ENCODE assay signal across 17 cellular contexts in genomic region chr3:15449489-15449888, GRCh38. TPM values are rescaled to one million over a fixed set of nuclear protein-coding genes. Genes with fewer than 3 reads are reported as not detected.
DNase-seq lines count a peak whose midpoint lies in the region; ATAC-seq and TF ChIP-seq lines count a peak whose summit lies in the region.
"Had no signal": no experiment of that assay in that cellular context is flagged by ENCODE, and none has a peak within 500 bp of the region (broad histone marks: within the 10 kb centered on the region; RNA-seq: fewer than 3 reads in every experiment).

No MANE protein-coding gene starts in this region.

- ATAC-seq in natural killer cell (no peak), GM18505 (IDR thresholded peaks at IDR 0.05; ENCODE audit: unreplicated experiment) (no peak)
- ATAC-seq in natural killer cell treated with Interleukin-12 subunit alpha and Interleukin-12 subunit beta and Interleukin-15 and Interleukin-18, amount 100 ng/mL, for 72 hours, result no peak
- ATAC-seq in activated T-helper 17 cell treated with anti-CD3 and anti-CD28 coated beads, Interleukin-2, amount 50 U/mL, for 72 hours (replicated peaks), result no peak
- ATAC-seq: CD8-positive, alpha-beta T cell; GM12878; GM23338; HCT116 had no signal

- H3K4me1 Mint-ChIP-seq in natural killer cell, result peaks cover 33% of the 10 kb centered on the region in 2 donors
- H3K4me1 Mint-ChIP-seq in natural killer cell treated with Interleukin-12 subunit alpha and Interleukin-12 subunit beta and Interleukin-15 and Interleukin-18, amount 100 ng/mL, for 72 hours (ENCODE audit: low read depth in 2 of 2), result peaks cover 20 to 37% of the 10 kb centered on the region in 2 donors
- H3K4me1 Mint-ChIP-seq in activated T-helper 17 cell treated with anti-CD3 and anti-CD28 coated beads, Interleukin-2, amount 50 U/mL, for 72 hours, result no peaks in the 10 kb centered on the region
- H3K4me1 Mint-ChIP-seq in immature natural killer cell, result peaks cover 31 to 42% of the 10 kb centered on the region in 2 donors
- H3K4me1 Mint-ChIP-seq: GM23338 had no signal

- intact Hi-C loops in natural killer cell (cut with micrococcal nuclease), result no loop called here

- H3K36me3 Mint-ChIP-seq in natural killer cell, result no peaks in the 10 kb centered on the region
- no peaks in the 10 kb centered on the region for H3K36me3 Mint-ChIP-seq in natural killer cell treated with Interleukin-12 subunit alpha and Interleukin-12 subunit beta and Interleukin-15 and Interleukin-18, amount 100 ng/mL, for 72 hours
- peaks cover 12% of the 10 kb centered on the region for H3K36me3 Mint-ChIP-seq in activated T-helper 17 cell treated with anti-CD3 and anti-CD28 coated beads, Interleukin-2, amount 50 U/mL, for 72 hours (ENCODE audit: low read depth)
- peaks cover 4 to 27% (median 16%) of the 10 kb centered on the region in 3 donors for H3K36me3 Mint-ChIP-seq in immature natural killer cell

- peak overlapping the region; percentile 88 to 90 for H3K27ac Mint-ChIP-seq in natural killer cell
- H3K27ac Mint-ChIP-seq in natural killer cell treated with Interleukin-12 subunit alpha and Interleukin-12 subunit beta and Interleukin-15 and Interleukin-18, amount 100 ng/mL, for 72 hours, result peak overlapping the region in 1 of 2 donors; percentile 91
- peak overlapping the region; percentile 21 for H3K27ac Mint-ChIP-seq in activated T-helper 17 cell treated with anti-CD3 and anti-CD28 coated beads, Interleukin-2, amount 50 U/mL, for 72 hours
- peak overlapping the region; percentile 30 to 92 (median 80) for H3K27ac Mint-ChIP-seq in immature natural killer cell
- H3K27ac Mint-ChIP-seq: CD8-positive, alpha-beta T cell; GM23338; H9 had no signal

- TF ChIP-seq POLR2A in GM18505 (IDR thresholded peaks at IDR 0.05; ENCODE audit: borderline replicate concordance, extremely low read depth, insufficient read depth, insufficient read length), result no peak

- DNase-seq in natural killer cell (no peak), immature natural killer cell (no peak), germinal center (ENCODE audit: low spot score) (no peak)
- DNase-seq in natural killer cell treated with Interleukin-12 subunit alpha and Interleukin-12 subunit beta and Interleukin-15 and Interleukin-18, amount 100 ng/mL, for 72 hours (ENCODE audit: low spot score), result no peak
- DNase-seq in stimulated activated CD4-positive, alpha-beta T cell treated with anti-CD3 and anti-CD28 coated beads, Interleukin-4, amount 100 ng/mL, for 1 hour, result no peak
- DNase-seq: C1 segment of cervical spinal cord; Caco-2; CD8-positive, alpha-beta T cell; DMS153; EL; GDM1; H9 had no signal

- H3K4me3 Mint-ChIP-seq in natural killer cell, result peak overlapping the region; percentile 40
- H3K4me3 Mint-ChIP-seq in natural killer cell treated with Interleukin-12 subunit alpha and Interleukin-12 subunit beta and Interleukin-15 and Interleukin-18, amount 100 ng/mL, for 72 hours, result no peak overlapping the region
- H3K4me3 Mint-ChIP-seq in activated T-helper 17 cell treated with anti-CD3 and anti-CD28 coated beads, Interleukin-2, amount 50 U/mL, for 72 hours, result no peak overlapping the region
- peak overlapping the region in 3 of 5 donors; percentile 4 to 39 (median 21) for H3K4me3 Mint-ChIP-seq in immature natural killer cell
- H3K4me3 Mint-ChIP-seq: CD8-positive, alpha-beta T cell; GM23338; H9 had no signal

- no peaks in the 10 kb centered on the region for H3K27me3 Mint-ChIP-seq in natural killer cell (ENCODE audit: low read depth in 2 of 2)
- no peaks in the 10 kb centered on the region for H3K27me3 Mint-ChIP-seq in natural killer cell treated with Interleukin-12 subunit alpha and Interleukin-12 subunit beta and Interleukin-15 and Interleukin-18, amount 100 ng/mL, for 72 hours
- H3K27me3 Mint-ChIP-seq in activated T-helper 17 cell treated with anti-CD3 and anti-CD28 coated beads, Interleukin-2, amount 50 U/mL, for 72 hours, result no peaks in the 10 kb centered on the region
- H3K27me3 Mint-ChIP-seq in immature natural killer cell (ENCODE audit: low read depth in 3 of 3), result peaks cover 2 to 7% (median 3%) of the 10 kb centered on the region in 3 donors

- H3K9me3 Mint-ChIP-seq in natural killer cell (no peaks in the 10 kb centered on the region), immature natural killer cell (no peaks in the 10 kb centered on the region)
- no peaks in the 10 kb centered on the region for H3K9me3 Mint-ChIP-seq in natural killer cell treated with Interleukin-12 subunit alpha and Interleukin-12 subunit beta and Interleukin-15 and Interleukin-18, amount 100 ng/mL, for 72 hours
- no peaks in the 10 kb centered on the region for H3K9me3 Mint-ChIP-seq in activated T-helper 17 cell treated with anti-CD3 and anti-CD28 coated beads, Interleukin-2, amount 50 U/mL, for 72 hours
- H3K9me3 Mint-ChIP-seq: CD8-positive, alpha-beta T cell; GM23338; H9 had no signal

- no peak for TF ChIP-seq CTCF in natural killer cell (IDR thresholded peaks at IDR 0.05)

RNA-seq across cellular contexts. Expression of gene EAF1, which starts 22.1 kb away (rescaled TPM):
- 10 to 100 TPM; 39.7 to 45.8 (median 41.5) TPM for total RNA-seq in natural killer cell
- total RNA-seq in natural killer cell treated with Interleukin-12 subunit alpha and Interleukin-12 subunit beta and Interleukin-15 and Interleukin-18, amount 100 ng/mL, for 72 hours, result 10 to 100 TPM; 41.8 to 74.3 TPM
- 10 to 100 TPM; 31.5 to 37.0 TPM for total RNA-seq in activated T-helper 17 cell treated with anti-CD3 and anti-CD28 coated beads, Interleukin-2, amount 50 U/mL, for 72 hours
- 10 to 100 TPM; 14.4 to 24.0 (median 14.6) TPM for polyA plus RNA-seq in immature natural killer cell

RNA-seq across cellular contexts. Expression of gene METTL6, which starts 22.1 kb away (rescaled TPM):
- 10 to 100 TPM in 2 of 3 donors, 1 to 10 TPM in 1; 9.8 to 13.3 (median 11.8) TPM for total RNA-seq in natural killer cell
- total RNA-seq in natural killer cell treated with Interleukin-12 subunit alpha and Interleukin-12 subunit beta and Interleukin-15 and Interleukin-18, amount 100 ng/mL, for 72 hours, result 10 to 100 TPM; 17.6 to 22.8 TPM
- 10 to 100 TPM; 16.5 to 19.7 TPM for total RNA-seq in activated T-helper 17 cell treated with anti-CD3 and anti-CD28 coated beads, Interleukin-2, amount 50 U/mL, for 72 hours
- polyA plus RNA-seq in immature natural killer cell, result 10 to 100 TPM in 2 of 3 donors, 1 to 10 TPM in 1; 2.3 to 20.3 (median 13.1) TPM

Comparison
In these comparisons a context has a peak if more than half of its experiments do, and no peak if none do; other contexts are left out.
1. H3K4me3 Mint-ChIP-seq: peak in natural killer cell (single experiment) and immature natural killer cell (3 of 5); none in natural killer cell treated with Interleukin-12 subunit alpha and Interleukin-12 subunit beta and Interleukin-15 and Interleukin-18, amount 100 ng/mL, for 72 hours (single experiment) and activated T-helper 17 cell treated with anti-CD3 and anti-CD28 coated beads, Interleukin-2, amount 50 U/mL, for 72 hours (single experiment).